ENCODE assay signal across 1 cellular context in the genomic region with DNA sequence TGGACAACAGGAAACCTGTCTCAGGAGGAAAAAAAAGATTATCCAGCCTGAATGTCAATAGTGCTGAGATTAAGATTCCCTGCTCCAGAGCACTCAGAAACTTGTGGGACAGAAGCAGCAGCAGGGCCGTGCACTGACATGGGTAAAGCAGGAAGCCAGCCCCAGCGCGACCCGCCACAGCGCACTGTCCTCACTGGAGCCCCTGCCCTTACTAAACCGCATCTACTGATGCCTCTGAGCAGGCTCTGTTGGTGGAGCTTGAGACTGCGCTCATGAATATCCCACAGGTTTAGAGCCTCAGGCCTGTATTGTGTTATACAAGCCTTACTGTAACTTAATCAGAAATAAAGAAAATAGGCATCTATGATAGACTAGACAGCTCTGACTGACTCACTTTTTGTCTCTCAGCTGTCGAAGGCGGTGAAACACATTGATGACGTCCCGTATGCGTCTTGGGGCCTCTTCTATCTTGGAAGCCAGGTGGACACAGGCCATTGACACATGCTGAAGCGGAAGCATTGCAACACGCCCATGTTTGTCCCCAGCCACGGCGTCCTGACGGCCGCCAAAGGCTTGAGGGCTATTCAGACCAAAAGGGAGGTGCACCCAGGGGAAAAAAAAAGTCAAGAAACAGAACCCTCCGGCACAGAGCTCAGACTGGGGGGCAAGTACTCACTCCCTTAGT.
TF ChIP-seq lines count a peak whose summit lies in the region.

No MANE protein-coding gene starts in this region.

TF ChIP-seq in K562, 482 proteins besides CTCF, POLR2A, EP300 and RAD21 (continued from another document and continues in another):
- TF ChIP-seq, protein P1, sequence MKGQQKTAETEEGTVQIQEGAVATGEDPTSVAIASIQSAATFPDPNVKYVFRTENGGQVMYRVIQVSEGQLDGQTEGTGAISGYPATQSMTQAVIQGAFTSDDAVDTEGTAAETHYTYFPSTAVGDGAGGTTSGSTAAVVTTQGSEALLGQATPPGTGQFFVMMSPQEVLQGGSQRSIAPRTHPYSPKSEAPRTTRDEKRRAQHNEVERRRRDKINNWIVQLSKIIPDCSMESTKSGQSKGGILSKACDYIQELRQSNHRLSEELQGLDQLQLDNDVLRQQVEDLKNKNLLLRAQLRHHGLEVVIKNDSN (CRISPR knock-in tag; IDR thresholded peaks at IDR 0.05) = no peak
- TF ChIP-seq RBM39 (optimal IDR thresholded peaks at IDR 0.05; ENCODE audit: low read depth, low read length) (no peak), HDAC2 (IDR thresholded peaks at IDR 0.05) (0 out of 2 replicates have a peak, but pooled peaks have one; percentile 69), HMG20B (CRISPR knock-in tag; IDR thresholded peaks at IDR 0.05) (no peak), SAFB (IDR thresholded peaks at IDR 0.05; ENCODE audit: borderline replicate concordance, low read depth, low read length) (no peak), ZNF197 (CRISPR knock-in tag; IDR thresholded peaks at IDR 0.05; ENCODE audit: low read depth) (no peak), SMARCA5 (IDR thresholded peaks at IDR 0.05) (no peak; the same call in 1 of the 2 replicates), ZNF239 (CRISPR knock-in tag; IDR thresholded peaks at IDR 0.05) (no peak), KLF6 (CRISPR knock-in tag; IDR thresholded peaks at IDR 0.05; ENCODE audit: borderline replicate concordance) (no peak), SPI1 (IDR thresholded peaks at IDR 0.05; ENCODE audit: borderline replicate concordance, low read depth, low read length) (no peak), ZNF830 (CRISPR knock-in tag; IDR thresholded peaks at IDR 0.05) (no peak), ZC3H11A (IDR thresholded peaks at IDR 0.05; ENCODE audit: low read depth, low read length) (no peak), HSF4 (CRISPR knock-in tag; IDR thresholded peaks at IDR 0.05; ENCODE audit: borderline replicate concordance) (no peak), SMAD3 (CRISPR knock-in tag; conservative IDR thresholded peaks at IDR 0.05) (no peak), JUNB (CRISPR knock-in tag; conservative IDR thresholded peaks at IDR 0.05) (no peak), EZH2 (IDR thresholded peaks at IDR 0.05; ENCODE audit: borderline replicate concordance, low read depth, low read length) (no peak), KHSRP (IDR thresholded peaks at IDR 0.05) (no peak), ZNF140 (CRISPR knock-in tag; IDR thresholded peaks at IDR 0.05) (no peak), KDM1A (IDR thresholded peaks at IDR 0.05) (no peak), NFIC (IDR thresholded peaks at IDR 0.05) (no peak), KDM5B (IDR thresholded peaks at IDR 0.05; ENCODE audit: insufficient replicate concordance, low read depth, low read length) (no peak), FIP1L1 (IDR thresholded peaks at IDR 0.05; ENCODE audit: low read depth, low read length, poor library complexity, severe bottlenecking) (no peak), MEIS2 (IDR thresholded peaks at IDR 0.05; ENCODE audit: partially characterized antibody) (peak; percentile 25), ZFPM2 (CRISPR knock-in tag; IDR thresholded peaks at IDR 0.05) (no peak), CBFA2T3 (IDR thresholded peaks at IDR 0.05) (peak; percentile 66), HDAC6 (IDR thresholded peaks at IDR 0.05; ENCODE audit: low read depth, low read length) (no peak), ZNF316 (IDR thresholded peaks at IDR 0.05) (no peak), DPF2 (IDR thresholded peaks at IDR 0.05) (peak; percentile 55; the same call in 1 of the 2 replicates), PHTF2 (CRISPR knock-in tag; IDR thresholded peaks at IDR 0.05) (no peak), ZNF184 (CRISPR knock-in tag; IDR thresholded peaks at IDR 0.05) (no peak), NONO (IDR thresholded peaks at IDR 0.05; ENCODE audit: low read depth in 2 of 2, low read length in 1 of 2) (no peak), TAF15 (IDR thresholded peaks at IDR 0.05; ENCODE audit: low read depth, low read length) (no peak), SP1 (CRISPR knock-in tag; IDR thresholded peaks at IDR 0.05) (no peak), PTBP1 (IDR thresholded peaks at IDR 0.05; ENCODE audit: low read depth, low read length) (no peak), RBM14 (IDR thresholded peaks at IDR 0.05; ENCODE audit: borderline replicate concordance, insufficient read depth, low read depth, low read length) (no peak), TFAM (CRISPR knock-in tag; conservative IDR thresholded peaks at IDR 0.05) (no peak), C11orf30 (IDR thresholded peaks at IDR 0.05; ENCODE audit: low read depth) (no peak), HNRNPUL1 (IDR thresholded peaks at IDR 0.05; ENCODE audit: low read length) (no peak), KLF16 (IDR thresholded peaks at IDR 0.05) (no peak), DNMT1 (IDR thresholded peaks at IDR 0.05) (no peak), HMG20A (CRISPR knock-in tag; conservative IDR thresholded peaks at IDR 0.05) (no peak), YBX1 (IDR thresholded peaks at IDR 0.05) (no peak), ILK (tag; IDR thresholded peaks at IDR 0.05; ENCODE audit: borderline replicate concordance, low read depth) (no peak), ZNF551 (CRISPR knock-in tag; IDR thresholded peaks at IDR 0.05) (no peak), SMAD2 (IDR thresholded peaks at IDR 0.05; ENCODE audit: low read depth, low read length) (no peak), NFE2 (IDR thresholded peaks at IDR 0.05; ENCODE audit: low read depth) (no peak), CHD2 (IDR thresholded peaks at IDR 0.05; ENCODE audit: low read depth, low read length) (no peak), BCOR (IDR thresholded peaks at IDR 0.05) (0 out of 2 replicates have a peak, but pooled peaks have one; percentile 37), SUPT5H (IDR thresholded peaks at IDR 0.05) (peak; percentile 53; the same call in 1 of the 2 replicates), HIVEP1 (CRISPR knock-in tag; IDR thresholded peaks at IDR 0.05) (no peak), ZNF324 (CRISPR knock-in tag; IDR thresholded peaks at IDR 0.05) (no peak), FOXJ3 (CRISPR knock-in tag; IDR thresholded peaks at IDR 0.05) (no peak), NRF1 (conservative IDR thresholded peaks at IDR 0.05 in 1 of 2, IDR thresholded peaks at IDR 0.05 in 1 of 2) (no peak), GTF2F1 (IDR thresholded peaks at IDR 0.05; ENCODE audit: low read depth, low read length) (no peak), ZNF217 (CRISPR knock-in tag; IDR thresholded peaks at IDR 0.05) (no peak)
- TF ChIP-seq, protein P2, sequence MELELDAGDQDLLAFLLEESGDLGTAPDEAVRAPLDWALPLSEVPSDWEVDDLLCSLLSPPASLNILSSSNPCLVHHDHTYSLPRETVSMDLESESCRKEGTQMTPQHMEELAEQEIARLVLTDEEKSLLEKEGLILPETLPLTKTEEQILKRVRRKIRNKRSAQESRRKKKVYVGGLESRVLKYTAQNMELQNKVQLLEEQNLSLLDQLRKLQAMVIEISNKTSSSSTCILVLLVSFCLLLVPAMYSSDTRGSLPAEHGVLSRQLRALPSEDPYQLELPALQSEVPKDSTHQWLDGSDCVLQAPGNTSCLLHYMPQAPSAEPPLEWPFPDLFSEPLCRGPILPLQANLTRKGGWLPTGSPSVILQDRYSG (tag; conservative IDR thresholded peaks at IDR 0.05; ENCODE audit: low read depth) = no peak
- TF ChIP-seq, protein P3, sequence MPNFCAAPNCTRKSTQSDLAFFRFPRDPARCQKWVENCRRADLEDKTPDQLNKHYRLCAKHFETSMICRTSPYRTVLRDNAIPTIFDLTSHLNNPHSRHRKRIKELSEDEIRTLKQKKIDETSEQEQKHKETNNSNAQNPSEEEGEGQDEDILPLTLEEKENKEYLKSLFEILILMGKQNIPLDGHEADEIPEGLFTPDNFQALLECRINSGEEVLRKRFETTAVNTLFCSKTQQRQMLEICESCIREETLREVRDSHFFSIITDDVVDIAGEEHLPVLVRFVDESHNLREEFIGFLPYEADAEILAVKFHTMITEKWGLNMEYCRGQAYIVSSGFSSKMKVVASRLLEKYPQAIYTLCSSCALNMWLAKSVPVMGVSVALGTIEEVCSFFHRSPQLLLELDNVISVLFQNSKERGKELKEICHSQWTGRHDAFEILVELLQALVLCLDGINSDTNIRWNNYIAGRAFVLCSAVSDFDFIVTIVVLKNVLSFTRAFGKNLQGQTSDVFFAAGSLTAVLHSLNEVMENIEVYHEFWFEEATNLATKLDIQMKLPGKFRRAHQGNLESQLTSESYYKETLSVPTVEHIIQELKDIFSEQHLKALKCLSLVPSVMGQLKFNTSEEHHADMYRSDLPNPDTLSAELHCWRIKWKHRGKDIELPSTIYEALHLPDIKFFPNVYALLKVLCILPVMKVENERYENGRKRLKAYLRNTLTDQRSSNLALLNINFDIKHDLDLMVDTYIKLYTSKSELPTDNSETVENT (CRISPR knock-in tag; IDR thresholded peaks at IDR 0.05) = 0 out of 2 replicates have a peak, but pooled peaks have one; percentile 18
- TF ChIP-seq, protein P4, sequence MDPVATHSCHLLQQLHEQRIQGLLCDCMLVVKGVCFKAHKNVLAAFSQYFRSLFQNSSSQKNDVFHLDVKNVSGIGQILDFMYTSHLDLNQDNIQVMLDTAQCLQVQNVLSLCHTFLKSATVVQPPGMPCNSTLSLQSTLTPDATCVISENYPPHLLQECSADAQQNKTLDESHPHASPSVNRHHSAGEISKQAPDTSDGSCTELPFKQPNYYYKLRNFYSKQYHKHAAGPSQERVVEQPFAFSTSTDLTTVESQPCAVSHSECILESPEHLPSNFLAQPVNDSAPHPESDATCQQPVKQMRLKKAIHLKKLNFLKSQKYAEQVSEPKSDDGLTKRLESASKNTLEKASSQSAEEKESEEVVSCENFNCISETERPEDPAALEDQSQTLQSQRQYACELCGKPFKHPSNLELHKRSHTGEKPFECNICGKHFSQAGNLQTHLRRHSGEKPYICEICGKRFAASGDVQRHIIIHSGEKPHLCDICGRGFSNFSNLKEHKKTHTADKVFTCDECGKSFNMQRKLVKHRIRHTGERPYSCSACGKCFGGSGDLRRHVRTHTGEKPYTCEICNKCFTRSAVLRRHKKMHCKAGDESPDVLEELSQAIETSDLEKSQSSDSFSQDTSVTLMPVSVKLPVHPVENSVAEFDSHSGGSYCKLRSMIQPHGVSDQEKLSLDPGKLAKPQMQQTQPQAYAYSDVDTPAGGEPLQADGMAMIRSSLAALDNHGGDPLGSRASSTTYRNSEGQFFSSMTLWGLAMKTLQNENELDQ (CRISPR knock-in tag; IDR thresholded peaks at IDR 0.05; ENCODE audit: borderline replicate concordance) = no peak
- TF ChIP-seq, protein P5, sequence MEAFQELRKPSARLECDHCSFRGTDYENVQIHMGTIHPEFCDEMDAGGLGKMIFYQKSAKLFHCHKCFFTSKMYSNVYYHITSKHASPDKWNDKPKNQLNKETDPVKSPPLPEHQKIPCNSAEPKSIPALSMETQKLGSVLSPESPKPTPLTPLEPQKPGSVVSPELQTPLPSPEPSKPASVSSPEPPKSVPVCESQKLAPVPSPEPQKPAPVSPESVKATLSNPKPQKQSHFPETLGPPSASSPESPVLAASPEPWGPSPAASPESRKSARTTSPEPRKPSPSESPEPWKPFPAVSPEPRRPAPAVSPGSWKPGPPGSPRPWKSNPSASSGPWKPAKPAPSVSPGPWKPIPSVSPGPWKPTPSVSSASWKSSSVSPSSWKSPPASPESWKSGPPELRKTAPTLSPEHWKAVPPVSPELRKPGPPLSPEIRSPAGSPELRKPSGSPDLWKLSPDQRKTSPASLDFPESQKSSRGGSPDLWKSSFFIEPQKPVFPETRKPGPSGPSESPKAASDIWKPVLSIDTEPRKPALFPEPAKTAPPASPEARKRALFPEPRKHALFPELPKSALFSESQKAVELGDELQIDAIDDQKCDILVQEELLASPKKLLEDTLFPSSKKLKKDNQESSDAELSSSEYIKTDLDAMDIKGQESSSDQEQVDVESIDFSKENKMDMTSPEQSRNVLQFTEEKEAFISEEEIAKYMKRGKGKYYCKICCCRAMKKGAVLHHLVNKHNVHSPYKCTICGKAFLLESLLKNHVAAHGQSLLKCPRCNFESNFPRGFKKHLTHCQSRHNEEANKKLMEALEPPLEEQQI (IDR thresholded peaks at IDR 0.05) = no peak
- TF ChIP-seq, protein P6, sequence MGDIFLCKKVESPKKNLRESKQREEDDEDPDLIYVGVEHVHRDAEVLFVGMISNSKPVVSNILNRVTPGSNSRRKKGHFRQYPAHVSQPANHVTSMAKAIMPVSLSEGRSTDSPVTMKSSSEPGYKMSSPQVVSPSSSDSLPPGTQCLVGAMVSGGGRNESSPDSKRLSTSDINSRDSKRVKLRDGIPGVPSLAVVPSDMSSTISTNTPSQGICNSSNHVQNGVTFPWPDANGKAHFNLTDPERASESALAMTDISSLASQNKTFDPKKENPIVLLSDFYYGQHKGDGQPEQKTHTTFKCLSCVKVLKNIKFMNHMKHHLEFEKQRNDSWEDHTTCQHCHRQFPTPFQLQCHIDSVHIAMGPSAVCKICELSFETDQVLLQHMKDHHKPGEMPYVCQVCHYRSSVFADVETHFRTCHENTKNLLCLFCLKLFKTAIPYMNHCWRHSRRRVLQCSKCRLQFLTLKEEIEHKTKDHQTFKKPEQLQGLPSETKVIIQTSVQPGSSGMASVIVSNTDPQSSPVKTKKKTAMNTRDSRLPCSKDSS (IDR thresholded peaks at IDR 0.05; ENCODE audit: low read depth, partially characterized antibody) = no peak
- TF ChIP-seq, protein P7, sequence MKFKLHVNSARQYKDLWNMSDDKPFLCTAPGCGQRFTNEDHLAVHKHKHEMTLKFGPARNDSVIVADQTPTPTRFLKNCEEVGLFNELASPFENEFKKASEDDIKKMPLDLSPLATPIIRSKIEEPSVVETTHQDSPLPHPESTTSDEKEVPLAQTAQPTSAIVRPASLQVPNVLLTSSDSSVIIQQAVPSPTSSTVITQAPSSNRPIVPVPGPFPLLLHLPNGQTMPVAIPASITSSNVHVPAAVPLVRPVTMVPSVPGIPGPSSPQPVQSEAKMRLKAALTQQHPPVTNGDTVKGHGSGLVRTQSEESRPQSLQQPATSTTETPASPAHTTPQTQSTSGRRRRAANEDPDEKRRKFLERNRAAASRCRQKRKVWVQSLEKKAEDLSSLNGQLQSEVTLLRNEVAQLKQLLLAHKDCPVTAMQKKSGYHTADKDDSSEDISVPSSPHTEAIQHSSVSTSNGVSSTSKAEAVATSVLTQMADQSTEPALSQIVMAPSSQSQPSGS (CRISPR knock-in tag; IDR thresholded peaks at IDR 0.05) = no peak
- TF ChIP-seq, protein P8, sequence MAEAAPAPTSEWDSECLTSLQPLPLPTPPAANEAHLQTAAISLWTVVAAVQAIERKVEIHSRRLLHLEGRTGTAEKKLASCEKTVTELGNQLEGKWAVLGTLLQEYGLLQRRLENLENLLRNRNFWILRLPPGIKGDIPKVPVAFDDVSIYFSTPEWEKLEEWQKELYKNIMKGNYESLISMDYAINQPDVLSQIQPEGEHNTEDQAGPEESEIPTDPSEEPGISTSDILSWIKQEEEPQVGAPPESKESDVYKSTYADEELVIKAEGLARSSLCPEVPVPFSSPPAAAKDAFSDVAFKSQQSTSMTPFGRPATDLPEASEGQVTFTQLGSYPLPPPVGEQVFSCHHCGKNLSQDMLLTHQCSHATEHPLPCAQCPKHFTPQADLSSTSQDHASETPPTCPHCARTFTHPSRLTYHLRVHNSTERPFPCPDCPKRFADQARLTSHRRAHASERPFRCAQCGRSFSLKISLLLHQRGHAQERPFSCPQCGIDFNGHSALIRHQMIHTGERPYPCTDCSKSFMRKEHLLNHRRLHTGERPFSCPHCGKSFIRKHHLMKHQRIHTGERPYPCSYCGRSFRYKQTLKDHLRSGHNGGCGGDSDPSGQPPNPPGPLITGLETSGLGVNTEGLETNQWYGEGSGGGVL (CRISPR knock-in tag; IDR thresholded peaks at IDR 0.05) = no peak
- TF ChIP-seq, protein P9, sequence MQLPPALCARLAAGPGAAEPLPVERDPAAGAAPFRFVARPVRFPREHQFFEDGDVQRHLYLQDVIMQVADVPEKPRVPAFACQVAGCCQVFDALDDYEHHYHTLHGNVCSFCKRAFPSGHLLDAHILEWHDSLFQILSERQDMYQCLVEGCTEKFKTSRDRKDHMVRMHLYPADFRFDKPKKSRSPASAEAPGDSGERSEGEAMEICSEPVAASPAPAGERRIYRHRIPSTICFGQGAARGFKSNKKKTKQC (CRISPR knock-in tag; IDR thresholded peaks at IDR 0.05) = no peak
